In the genomic region with DNA sequence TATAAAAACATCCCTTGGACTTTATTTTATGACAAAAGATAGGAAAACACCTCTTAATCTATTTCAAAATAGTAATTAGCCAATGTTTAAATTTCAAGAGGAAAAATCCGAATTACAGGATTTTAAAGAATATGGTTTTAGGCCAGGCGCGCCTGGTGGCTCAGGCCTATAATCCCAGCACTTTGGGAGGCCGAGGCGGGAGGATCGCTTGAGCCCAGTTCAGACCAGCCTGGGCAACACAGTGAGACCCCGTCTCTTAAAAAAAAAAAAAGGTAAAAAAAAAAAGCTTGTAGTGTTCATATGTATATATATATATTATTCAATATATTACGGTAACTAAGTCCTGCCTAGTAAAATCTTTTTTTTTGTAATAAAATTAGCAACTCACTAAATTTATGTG, we compare ENCODE assay signal across 9 cellular contexts. TPM values are rescaled to one million over a fixed set of nuclear protein-coding genes. Genes with fewer than 3 reads are reported as not detected.
A peak's percentile ranks its signal among the peaks of the same experiment; 100 is the strongest.
DNase-seq lines count a peak whose midpoint lies in the region; ATAC-seq and TF ChIP-seq lines count a peak whose summit lies in the region.
"Had no signal": no experiment of that assay in that cellular context is flagged by ENCODE, and none has a peak within 500 bp of the region (broad histone marks: within the 10 kb centered on the region; RNA-seq: fewer than 3 reads in every experiment).

No MANE protein-coding gene starts in this region.

- H2AFZ ChIP-seq in SK-N-SH (ENCODE audit: low read depth), result no peak overlapping the region
- H2AFZ ChIP-seq in hepatocyte, result no peak overlapping the region

- H3K4me3 ChIP-seq in SK-N-SH (ENCODE audit: low read depth in 2 of 2, low read length in 1 of 2), result peak overlapping the region; percentile 87 to 91
- H3K4me3 ChIP-seq in hepatocyte, result peak overlapping the region; percentile 95

- TF ChIP-seq EP300 in SK-N-SH (IDR thresholded peaks at IDR 0.05; ENCODE audit: borderline replicate concordance in 1 of 2, low read depth in 1 of 2, low read length in 1 of 2), result no peak

- CTCF ChIA-PET in SK-N-SH (lab: Yijun Ruan, JAX), result interaction anchor here (1.2 to 4.8 kb wide), 5 partner anchors 9 to 94 kb away, joined by 3 to 28 read pairs (median 5); no protein-coding TSS in a partner anchor

- H3K27me3 Mint-ChIP-seq in activated T-helper 2 cell treated with anti-CD3 and anti-CD28 coated beads, Interferon-gamma antibody, Interleukin-2, Interleukin-4, amounts not matched to agents 10 μg/mL and 5 μg/mL and 100 μg/mL, durations not matched to agents 14 hours and 24 hours and 36 hours (ENCODE audit: low read depth), result peaks cover 8% of the 10 kb centered on the region

- intact Hi-C loops in activated T-helper 2 cell treated with anti-CD3 and anti-CD28 coated beads, Interferon-gamma antibody, Interleukin-2, Interleukin-4, amounts not matched to agents 10 μg/mL and 5 μg/mL and 100 μg/mL, durations not matched to agents 14 hours and 24 hours and 36 hours (cut with micrococcal nuclease), result no loop called here

- DNase-seq in SK-N-SH, result no peak
- DNase-seq in activated T-helper 2 cell treated with anti-CD3 and anti-CD28 coated beads, Interferon-gamma antibody, Interleukin-2, Interleukin-4, amounts not matched to agents 10 μg/mL and 5 μg/mL and 100 μg/mL, durations not matched to agents 14 hours and 24 hours and 36 hours (ENCODE audit: low spot score), result no peak
- DNase-seq in hepatocyte (ENCODE audit: low spot score), result no peak
- DNase-seq in stimulated activated effector memory CD8-positive, alpha-beta T cell treated with anti-CD3 and anti-CD28 coated beads, Interleukin-12 subunit alpha, Interleukin-12 subunit beta, amount 100 ng/mL, for 72 hours (ENCODE audit: low spot score in 2 of 2), result no peak
- no peak for DNase-seq in NCI-H774 (lab: John Stamatoyannopoulos, UW)
- DNase-seq in GOT3 (lab: John Stamatoyannopoulos, UW), result no peak

- H3K4me1 Mint-ChIP-seq in activated T-helper 2 cell treated with anti-CD3 and anti-CD28 coated beads, Interferon-gamma antibody, Interleukin-2, Interleukin-4, amounts not matched to agents 10 μg/mL and 5 μg/mL and 100 μg/mL, durations not matched to agents 14 hours and 24 hours and 36 hours (ENCODE audit: low read depth), result peaks cover 52% of the 10 kb centered on the region
- peaks cover 49% of the 10 kb centered on the region for H3K4me1 Mint-ChIP-seq in stimulated activated effector memory CD8-positive, alpha-beta T cell treated with anti-CD3 and anti-CD28 coated beads, Interleukin-12 subunit alpha, Interleukin-12 subunit beta, amount 100 ng/mL, for 72 hours

- H3K27ac ChIP-seq in SK-N-SH (ENCODE audit: low read depth in 2 of 2, low read length in 1 of 2) (peak overlapping the region in 1 of 2 experiments; percentile 45; a peak in 1 of 4 replicates), hepatocyte (no peak overlapping the region)
- H3K27ac ChIP-seq: 22Rv1 had no signal

- peaks cover 58% of the 10 kb centered on the region for H3K36me3 Mint-ChIP-seq in activated T-helper 2 cell treated with anti-CD3 and anti-CD28 coated beads, Interferon-gamma antibody, Interleukin-2, Interleukin-4, amounts not matched to agents 10 μg/mL and 5 μg/mL and 100 μg/mL, durations not matched to agents 14 hours and 24 hours and 36 hours (ENCODE audit: low read depth)
- H3K36me3 Mint-ChIP-seq in stimulated activated effector memory CD8-positive, alpha-beta T cell treated with anti-CD3 and anti-CD28 coated beads, Interleukin-12 subunit alpha, Interleukin-12 subunit beta, amount 100 ng/mL, for 72 hours, result peaks cover 76% of the 10 kb centered on the region

- H3K4me3 Mint-ChIP-seq in activated T-helper 2 cell treated with anti-CD3 and anti-CD28 coated beads, Interferon-gamma antibody, Interleukin-2, Interleukin-4, amounts not matched to agents 10 μg/mL and 5 μg/mL and 100 μg/mL, durations not matched to agents 14 hours and 24 hours and 36 hours (ENCODE audit: low read depth), result peak overlapping the region; percentile 90
- H3K4me3 Mint-ChIP-seq in stimulated activated effector memory CD8-positive, alpha-beta T cell treated with anti-CD3 and anti-CD28 coated beads, Interleukin-12 subunit alpha, Interleukin-12 subunit beta, amount 100 ng/mL, for 72 hours, result peak overlapping the region; percentile 74

- H4K20me1 ChIP-seq in SK-N-SH (ENCODE audit: insufficient read depth) (peaks cover 47% of the 10 kb centered on the region), hepatocyte (ENCODE audit: insufficient read depth, poor library complexity, severe bottlenecking) (peaks cover 48% of the 10 kb centered on the region)

- H3K79me2 ChIP-seq in SK-N-SH (ENCODE audit: insufficient read depth) (peaks cover 63% of the 10 kb centered on the region), hepatocyte (peaks cover 52% of the 10 kb centered on the region)

- H3K9me3 ChIP-seq in SK-N-SH (no peaks in the 10 kb centered on the region), hepatocyte (ENCODE audit: low read depth) (no peaks in the 10 kb centered on the region)

- TF ChIP-seq CTCF in SK-N-SH (IDR thresholded peaks at IDR 0.05) (no peak), hepatocyte (IDR thresholded peaks at IDR 0.05; ENCODE audit: poor library complexity) (no peak)

- H3K9me3 Mint-ChIP-seq in activated T-helper 2 cell treated with anti-CD3 and anti-CD28 coated beads, Interferon-gamma antibody, Interleukin-2, Interleukin-4, amounts not matched to agents 10 μg/mL and 5 μg/mL and 100 μg/mL, durations not matched to agents 14 hours and 24 hours and 36 hours, result no peaks in the 10 kb centered on the region
- H3K9me3 Mint-ChIP-seq in stimulated activated effector memory CD8-positive, alpha-beta T cell treated with anti-CD3 and anti-CD28 coated beads, Interleukin-12 subunit alpha, Interleukin-12 subunit beta, amount 100 ng/mL, for 72 hours, result no peaks in the 10 kb centered on the region

- peak overlapping the region; percentile 93 for H3K9ac ChIP-seq in SK-N-SH

- H3K9me2 ChIP-seq in SK-N-SH, result no peaks in the 10 kb centered on the region
- no peaks in the 10 kb centered on the region for H3K9me2 ChIP-seq in hepatocyte (replicated peaks; ENCODE audit: insufficient read depth)

- H3K27me3 ChIP-seq in SK-N-SH (ENCODE audit: insufficient read depth) (no peaks in the 10 kb centered on the region), hepatocyte (no peaks in the 10 kb centered on the region)

- H3K36me3 ChIP-seq in SK-N-SH (replicated peaks in 1 of 2; ENCODE audit: control insufficient read depth in 1 of 2, insufficient read depth in 2 of 2, low read length in 1 of 2) (peaks cover 0 to 2% of the 10 kb centered on the region in 2 experiments), hepatocyte (replicated peaks; ENCODE audit: insufficient read depth, low read depth) (no peaks in the 10 kb centered on the region)

- peaks cover 18% of the 10 kb centered on the region for H3F3A ChIP-seq in SK-N-SH (replicated peaks; ENCODE audit: insufficient read depth)

- H3K4me1 ChIP-seq in SK-N-SH (ENCODE audit: control insufficient read depth in 1 of 2, insufficient read depth in 2 of 2, low read depth in 1 of 2, low read length in 1 of 2) (peaks cover 10 to 23% of the 10 kb centered on the region in 2 experiments; a peak in 2 of 4 replicates), hepatocyte (ENCODE audit: insufficient read depth) (peaks cover 4% of the 10 kb centered on the region)

- peak overlapping the region; percentile 42 for H3K27ac Mint-ChIP-seq in activated T-helper 2 cell treated with anti-CD3 and anti-CD28 coated beads, Interferon-gamma antibody, Interleukin-2, Interleukin-4, amounts not matched to agents 10 μg/mL and 5 μg/mL and 100 μg/mL, durations not matched to agents 14 hours and 24 hours and 36 hours
- peak overlapping the region; percentile 79 for H3K27ac Mint-ChIP-seq in stimulated activated effector memory CD8-positive, alpha-beta T cell treated with anti-CD3 and anti-CD28 coated beads, Interleukin-12 subunit alpha, Interleukin-12 subunit beta, amount 100 ng/mL, for 72 hours

- no peak for TF ChIP-seq RAD21 in SK-N-SH (IDR thresholded peaks at IDR 0.05; ENCODE audit: low read length)

- 85% methylated on average over 8 of the region's 8 CpGs for WGBS in SK-N-SH (ENCODE audit: low lambda C conversion rate)
- 78% methylated on average over 8 of the region's 8 CpGs for WGBS in hepatocyte (ENCODE audit: low lambda C conversion rate, missing lambda C conversion rate)

- peak overlapping the region; percentile 95 for H3K4me2 ChIP-seq in SK-N-SH
- peak overlapping the region; percentile 81 for H3K4me2 ChIP-seq in hepatocyte

- POLR2A ChIA-PET in SK-N-SH (lab: Yijun Ruan, JAX), result interaction anchor here (0.6 to 1.9 kb wide), 3 partner anchors 7 to 183 kb away, joined by 3 to 10 read pairs (median 5); no protein-coding TSS in a partner anchor

- ATAC-seq in SK-N-SH treated with all-trans-retinoic acid at 6 μM for 48 hours (no peak), HG02588 (IDR thresholded peaks at IDR 0.05; ENCODE audit: unreplicated experiment) (no peak)
- no peak for ATAC-seq in stimulated activated effector memory CD8-positive, alpha-beta T cell treated with anti-CD3 and anti-CD28 coated beads, Interleukin-12 subunit alpha, Interleukin-12 subunit beta, amount 100 ng/mL, for 72 hours

TF ChIP-seq in SK-N-SH treated with all-trans-retinoic acid at 6 μM for 48 hours, 23 proteins besides CTCF, POLR2A, EP300 and RAD21 (continues in another document):
- TF ChIP-seq ISL1 (CRISPR knock-in tag; IDR thresholded peaks at IDR 0.05) (no peak), ZFP30 (CRISPR knock-in tag; IDR thresholded peaks at IDR 0.05) (no peak), OSR1 (CRISPR knock-in tag; IDR thresholded peaks at IDR 0.05) (no peak), ESRRG (CRISPR knock-in tag; IDR thresholded peaks at IDR 0.05) (no peak), PPARA (CRISPR knock-in tag; IDR thresholded peaks at IDR 0.05; ENCODE audit: borderline replicate concordance) (no peak), TOX (CRISPR knock-in tag; IDR thresholded peaks at IDR 0.05; ENCODE audit: borderline replicate concordance) (no peak)
- TF ChIP-seq, protein P1, sequence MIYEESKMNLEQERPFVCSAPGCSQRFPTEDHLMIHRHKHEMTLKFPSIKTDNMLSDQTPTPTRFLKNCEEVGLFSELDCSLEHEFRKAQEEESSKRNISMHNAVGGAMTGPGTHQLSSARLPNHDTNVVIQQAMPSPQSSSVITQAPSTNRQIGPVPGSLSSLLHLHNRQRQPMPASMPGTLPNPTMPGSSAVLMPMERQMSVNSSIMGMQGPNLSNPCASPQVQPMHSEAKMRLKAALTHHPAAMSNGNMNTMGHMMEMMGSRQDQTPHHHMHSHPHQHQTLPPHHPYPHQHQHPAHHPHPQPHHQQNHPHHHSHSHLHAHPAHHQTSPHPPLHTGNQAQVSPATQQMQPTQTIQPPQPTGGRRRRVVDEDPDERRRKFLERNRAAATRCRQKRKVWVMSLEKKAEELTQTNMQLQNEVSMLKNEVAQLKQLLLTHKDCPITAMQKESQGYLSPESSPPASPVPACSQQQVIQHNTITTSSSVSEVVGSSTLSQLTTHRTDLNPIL (CRISPR knock-in tag; IDR thresholded peaks at IDR 0.05; ENCODE audit: low read depth), result no peak

RNA-seq across cellular contexts. Expression of gene BNIP3, which starts 1.4 kb away (rescaled TPM):
- polyA plus RNA-seq in SK-N-SH (2012; rRNA removed), result 40.3 and 57.2 TPM in 2 replicates
- polyA plus RNA-seq in SK-N-SH (2012; cell fraction: cytosol; rRNA removed), result 50.0 and 53.3 TPM in 2 replicates
- polyA plus RNA-seq in SK-N-SH (2012; cell fraction: nucleus; rRNA removed), result 47.8 and 56.3 TPM in 2 replicates
- 93.3 and 99.0 TPM in 2 replicates for total RNA-seq in activated T-helper 2 cell treated with anti-CD3 and anti-CD28 coated beads, Interferon-gamma antibody, Interleukin-2, Interleukin-4, amounts not matched to agents 10 μg/mL and 5 μg/mL and 100 μg/mL, durations not matched to agents 14 hours and 24 hours and 36 hours
- total RNA-seq in hepatocyte, result 93.2 and 112 TPM in 2 replicates
- 82.4 and 89.5 TPM in 2 replicates for polyA plus RNA-seq in hepatocyte
